Comparison of ENCODE assay signal across 22 cellular contexts in genomic region chr13:97076898-97077297, GRCh38.
DNase-seq lines count a peak whose midpoint lies in the region; ATAC-seq and TF ChIP-seq lines count a peak whose summit lies in the region.
"Had no signal": no experiment of that assay in that cellular context is flagged by ENCODE, and none has a peak within 500 bp of the region (broad histone marks: within the 10 kb centered on the region; RNA-seq: fewer than 3 reads in every experiment).

No MANE protein-coding gene starts in this region.

- ATAC-seq in GM23338 (no peak), HG02798 (IDR thresholded peaks at IDR 0.05; ENCODE audit: poor library complexity, unreplicated experiment) (no peak), HG03097 (IDR thresholded peaks at IDR 0.05; ENCODE audit: low FRiP score, unreplicated experiment) (no peak), HG02642 (IDR thresholded peaks at IDR 0.05; ENCODE audit: poor library complexity, unreplicated experiment) (no peak)
- ATAC-seq: GM12878; naive thymus-derived CD8-positive, alpha-beta T cell; stimulated activated memory B cell treated with anti-CD40 and anti-IgM and Interleukin-4, amounts not matched to agents 10 μg/mL and 1 μg/mL and 100 μg/mL, for 72 hours had no signal

- peaks cover 10% of the 10 kb centered on the region; the same call in 1 of the 3 replicates for H3K9me3 Mint-ChIP-seq in GM23338

- H3F3A ChIP-seq in GM23338 (replicated peaks; ENCODE audit: low read depth) = no peaks in the 10 kb centered on the region

- no peak overlapping the region for H3K18ac ChIP-seq in trophoblast cell (ENCODE audit: low read length)

- H3K4me1 ChIP-seq in GM23338 (ENCODE audit: insufficient read depth) (no peaks in the 10 kb centered on the region), SJCRH30 (no peaks in the 10 kb centered on the region), trophoblast cell (ENCODE audit: control insufficient read depth in 1 of 2, insufficient read depth in 2 of 2, low read length in 2 of 2) (no peaks in the 10 kb centered on the region)
- H3K4me1 ChIP-seq: SJSA1, vagina had no signal

- no peaks in the 10 kb centered on the region for H3K79me1 ChIP-seq in trophoblast cell (ENCODE audit: low read length)

- no peaks in the 10 kb centered on the region for H3K27me3 ChIP-seq in GM23338 (ENCODE audit: insufficient read depth)
- no peaks in the 10 kb centered on the region for H3K27me3 ChIP-seq in SJCRH30
- H3K27me3 ChIP-seq in trophoblast cell (ENCODE audit: insufficient read depth, low read length) = no peaks in the 10 kb centered on the region
- H3K27me3 ChIP-seq: SJSA1, vagina had no signal

- no peaks in the 10 kb centered on the region for H3K27me3 Mint-ChIP-seq in GM23338 (ENCODE audit: insufficient read depth, low read depth, poor library complexity)

- no peak overlapping the region for H3K23ac ChIP-seq in trophoblast cell (ENCODE audit: low read length)

- H3K9me3 ChIP-seq in SJCRH30 (replicated peaks) (peaks cover 6% of the 10 kb centered on the region; the same call in 1 of the 2 replicates), trophoblast cell (ENCODE audit: insufficient read depth, low read depth, low read length) (no peaks in the 10 kb centered on the region)
- H3K9me3 ChIP-seq: SJSA1 had no signal

- no peak for TF ChIP-seq CTCF in GM23338 (conservative IDR thresholded peaks at IDR 0.05; ENCODE audit: low read depth in 2 of 2)
- TF ChIP-seq CTCF in fibroblast of mammary gland (conservative IDR thresholded peaks at IDR 0.05; ENCODE audit: control insufficient read depth, insufficient read depth, low read depth, low read length) = no peak

- H4K8ac ChIP-seq in trophoblast cell (ENCODE audit: low read depth, low read length) = no peak overlapping the region

- H3K4me3 ChIP-seq in GM23338 = no peak overlapping the region
- H3K4me3 ChIP-seq in SJCRH30 = peak overlapping the region; percentile 33
- H3K4me3 ChIP-seq in fibroblast of mammary gland (ENCODE audit: control insufficient read depth, low read depth, low read length) = no peak overlapping the region
- H3K4me3 ChIP-seq in trophoblast cell (ENCODE audit: low read depth, low read length) = no peak overlapping the region
- H3K4me3 ChIP-seq: GM12878, SJSA1, vagina had no signal

- H3K9me2 ChIP-seq in GM23338 (ENCODE audit: insufficient read depth) = 0 out of 2 replicates have a peak, but pooled peaks cover 4% of the 10 kb centered on the region

- WGBS in trophoblast cell (ENCODE audit: extremely low coverage, insufficient coverage, insufficient read length) = no CpG with 5 or more reads among the region's 9 CpGs

- H2AFZ ChIP-seq in GM23338 = peak overlapping the region; percentile 56; the same call in 1 of the 2 replicates
- H2AFZ ChIP-seq in trophoblast cell (ENCODE audit: insufficient read depth, low read length, poor library complexity) = no peak overlapping the region

- H2AK5ac ChIP-seq in trophoblast cell (ENCODE audit: low read length) = no peak overlapping the region

- H3K27ac ChIP-seq in GM23338 (ENCODE audit: low read depth) (no peak overlapping the region), SJCRH30 (no peak overlapping the region), trophoblast cell (ENCODE audit: low read depth, low read length) (no peak overlapping the region)
- H3K27ac ChIP-seq: C4-2B, KMS-11, SJSA1, vagina, VCaP had no signal

- no peak overlapping the region for H2BK12ac ChIP-seq in trophoblast cell (ENCODE audit: low read length)

- no peak overlapping the region for H3K4ac ChIP-seq in trophoblast cell (ENCODE audit: low read depth, low read length)

- H4K12ac ChIP-seq in trophoblast cell (ENCODE audit: low read depth, low read length) = no peak overlapping the region

- H3K4me3 Mint-ChIP-seq in GM23338 = no peak overlapping the region
- H3K4me3 Mint-ChIP-seq: activated naive CD4-positive, alpha-beta T cell treated with anti-CD3 and anti-CD28 coated beads for 36 hours; brain; naive thymus-derived CD8-positive, alpha-beta T cell; stimulated activated memory B cell treated with anti-CD40 and anti-IgM and Interleukin-4, amounts not matched to agents 10 μg/mL and 1 μg/mL and 100 μg/mL, for 72 hours had no signal

- H3K79me2 ChIP-seq in GM23338 (replicated peaks; ENCODE audit: insufficient read depth) = no peaks in the 10 kb centered on the region
- H3K79me2 ChIP-seq in trophoblast cell (ENCODE audit: control insufficient read depth, insufficient read depth, low read length, poor library complexity) = no peaks in the 10 kb centered on the region

- H2BK5ac ChIP-seq in trophoblast cell (ENCODE audit: low read depth, low read length, poor library complexity) = no peak overlapping the region

- H4K91ac ChIP-seq in trophoblast cell (ENCODE audit: low read depth, low read length) = no peak overlapping the region

- H4K20me1 ChIP-seq in GM23338 (replicated peaks; ENCODE audit: insufficient read depth) = no peaks in the 10 kb centered on the region

- H3K14ac ChIP-seq in trophoblast cell (ENCODE audit: low read length) = no peak overlapping the region

- DNase-seq in GM23338 (ENCODE audit: low spot score) (no peak), SJCRH30 (peak in 1 of 2 experiments; percentile 10), fibroblast of mammary gland (ENCODE audit: low read depth) (peak; percentile 14), trophoblast cell (peak; percentile 84 to 89), NAMALWA (ENCODE audit: low spot score) (no peak)
- DNase-seq: activated naive CD4-positive, alpha-beta T cell treated with anti-CD3 and anti-CD28 coated beads for 36 hours; effector CD8-positive, alpha-beta T cell; glutamatergic neuron; naive thymus-derived CD8-positive, alpha-beta T cell; NCI-H2029 treated with DMSO at 0.1 percent for 48 hours; stimulated activated CD4-positive, alpha-beta T cell treated with anti-CD3 and anti-CD28 coated beads, Interleukin-4, amount 100 ng/mL, for 4 hours had no signal

- H3K4me2 ChIP-seq in GM23338 (no peak overlapping the region), trophoblast cell (ENCODE audit: low read length) (no peak overlapping the region)
- H3K4me2 ChIP-seq: KMS-11 had no signal

- H3K36me3 ChIP-seq in GM23338 (ENCODE audit: insufficient read depth) (no peaks in the 10 kb centered on the region), SJCRH30 (no peaks in the 10 kb centered on the region), trophoblast cell (ENCODE audit: control insufficient read depth in 1 of 2, insufficient read depth in 2 of 2, low read length in 2 of 2) (no peaks in the 10 kb centered on the region)
- H3K36me3 ChIP-seq: SJSA1, vagina had no signal

- no peak overlapping the region for H3K9ac ChIP-seq in trophoblast cell (ENCODE audit: low read length)
- H3K9ac ChIP-seq: KMS-11 had no signal

- H2BK120ac ChIP-seq in trophoblast cell (ENCODE audit: insufficient read depth, low read length, poor library complexity) = no peak overlapping the region

- no peaks in the 10 kb centered on the region for H3K4me1 Mint-ChIP-seq in GM23338
- H3K4me1 Mint-ChIP-seq: brain; stimulated activated memory B cell treated with anti-CD40 and anti-IgM and Interleukin-4, amounts not matched to agents 10 μg/mL and 1 μg/mL and 100 μg/mL, for 72 hours had no signal

- H3K36me3 Mint-ChIP-seq in GM23338 (ENCODE audit: low read depth) = no peaks in the 10 kb centered on the region
- H3K36me3 Mint-ChIP-seq: brain had no signal

- H3K27ac Mint-ChIP-seq in GM23338 = no peak overlapping the region; the same call in 1 of the 2 replicates
- H3K27ac Mint-ChIP-seq: activated naive CD4-positive, alpha-beta T cell treated with anti-CD3 and anti-CD28 coated beads for 36 hours; brain; stimulated activated memory B cell treated with anti-CD40 and anti-IgM and Interleukin-4, amounts not matched to agents 10 μg/mL and 1 μg/mL and 100 μg/mL, for 72 hours had no signal

TF ChIP-seq in GM23338, 12 proteins besides CTCF, POLR2A, EP300 and RAD21 (continues in another document):
- TF ChIP-seq, protein P1, sequence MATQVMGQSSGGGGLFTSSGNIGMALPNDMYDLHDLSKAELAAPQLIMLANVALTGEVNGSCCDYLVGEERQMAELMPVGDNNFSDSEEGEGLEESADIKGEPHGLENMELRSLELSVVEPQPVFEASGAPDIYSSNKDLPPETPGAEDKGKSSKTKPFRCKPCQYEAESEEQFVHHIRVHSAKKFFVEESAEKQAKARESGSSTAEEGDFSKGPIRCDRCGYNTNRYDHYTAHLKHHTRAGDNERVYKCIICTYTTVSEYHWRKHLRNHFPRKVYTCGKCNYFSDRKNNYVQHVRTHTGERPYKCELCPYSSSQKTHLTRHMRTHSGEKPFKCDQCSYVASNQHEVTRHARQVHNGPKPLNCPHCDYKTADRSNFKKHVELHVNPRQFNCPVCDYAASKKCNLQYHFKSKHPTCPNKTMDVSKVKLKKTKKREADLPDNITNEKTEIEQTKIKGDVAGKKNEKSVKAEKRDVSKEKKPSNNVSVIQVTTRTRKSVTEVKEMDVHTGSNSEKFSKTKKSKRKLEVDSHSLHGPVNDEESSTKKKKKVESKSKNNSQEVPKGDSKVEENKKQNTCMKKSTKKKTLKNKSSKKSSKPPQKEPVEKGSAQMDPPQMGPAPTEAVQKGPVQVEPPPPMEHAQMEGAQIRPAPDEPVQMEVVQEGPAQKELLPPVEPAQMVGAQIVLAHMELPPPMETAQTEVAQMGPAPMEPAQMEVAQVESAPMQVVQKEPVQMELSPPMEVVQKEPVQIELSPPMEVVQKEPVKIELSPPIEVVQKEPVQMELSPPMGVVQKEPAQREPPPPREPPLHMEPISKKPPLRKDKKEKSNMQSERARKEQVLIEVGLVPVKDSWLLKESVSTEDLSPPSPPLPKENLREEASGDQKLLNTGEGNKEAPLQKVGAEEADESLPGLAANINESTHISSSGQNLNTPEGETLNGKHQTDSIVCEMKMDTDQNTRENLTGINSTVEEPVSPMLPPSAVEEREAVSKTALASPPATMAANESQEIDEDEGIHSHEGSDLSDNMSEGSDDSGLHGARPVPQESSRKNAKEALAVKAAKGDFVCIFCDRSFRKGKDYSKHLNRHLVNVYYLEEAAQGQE (IDR thresholded peaks at IDR 0.05; ENCODE audit: unreplicated experiment) = no peak
- TF ChIP-seq NANOG (IDR thresholded peaks at IDR 0.05; ENCODE audit: borderline replicate concordance) (no peak), ZNF331 (CRISPR knock-in tag; IDR thresholded peaks at IDR 0.05; ENCODE audit: low read depth) (no peak), EZH2phosphoT487 (IDR thresholded peaks at IDR 0.05; ENCODE audit: unreplicated experiment) (no peak), ETS1 (IDR thresholded peaks at IDR 0.05) (no peak), JUNB (IDR thresholded peaks at IDR 0.05; ENCODE audit: unreplicated experiment) (no peak), POLR2AphosphoS5 (IDR thresholded peaks at IDR 0.05; ENCODE audit: low read depth) (no peak), EZH2 (IDR thresholded peaks at IDR 0.05; ENCODE audit: low read depth, unreplicated experiment) (no peak)

Comparison
In these comparisons a context has a peak if more than half of its experiments do, and no peak if none do; other contexts are left out.
1. DNase-seq: peak in fibroblast of mammary gland (single experiment) and trophoblast cell (2 of 2); none in GM23338 (single experiment) and NAMALWA (single experiment).